In the genomic region with DNA sequence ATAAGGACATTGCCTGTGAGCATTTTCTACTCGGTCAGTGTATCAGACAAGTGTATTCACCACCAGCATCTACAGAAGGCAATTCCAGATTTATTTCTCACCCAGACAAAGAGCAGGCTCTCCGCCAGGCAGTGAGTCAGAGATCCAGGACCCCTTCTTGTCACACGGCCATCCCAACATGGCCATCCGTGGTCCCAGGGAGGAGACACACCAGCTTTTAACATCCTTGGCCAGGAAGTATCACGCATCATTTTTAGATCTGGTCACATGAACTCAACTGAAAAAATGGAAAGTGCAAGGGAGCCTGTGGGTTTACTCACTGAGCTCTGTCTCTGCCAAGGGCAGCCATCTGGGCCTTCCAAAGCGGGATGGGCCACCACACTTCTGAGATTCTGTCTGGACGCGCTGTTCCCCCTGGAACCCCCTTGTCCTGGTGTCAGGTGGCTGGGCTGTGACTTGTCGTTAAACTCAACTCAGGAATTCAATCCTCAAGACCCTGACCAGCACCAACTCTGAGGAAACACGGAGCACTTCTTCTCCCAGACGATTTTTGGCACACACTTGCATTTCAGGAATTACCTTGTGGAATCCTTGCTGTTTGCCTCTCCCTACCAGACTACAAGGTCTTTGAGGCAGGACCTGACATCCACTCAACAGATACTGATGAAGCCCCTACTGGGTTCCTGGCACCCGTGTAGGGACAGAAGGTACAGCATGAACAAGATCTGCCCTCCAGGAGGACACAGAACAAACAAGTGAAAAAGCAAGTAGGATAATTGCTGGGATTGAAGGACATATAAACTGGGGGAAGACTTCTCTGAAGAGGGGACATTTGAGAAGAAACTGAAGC, we compare ENCODE assay signal across 19 cellular contexts.
"Had no signal": no experiment of that assay in that cellular context is flagged by ENCODE, and none has a peak within 500 bp of the region (broad histone marks: within the 10 kb centered on the region; RNA-seq: fewer than 3 reads in every experiment).

No MANE protein-coding gene starts in this region.

- DNase-seq: activated B cell treated with CpG ODN at 0.5 μM for 24 hours; activated CD4-positive, alpha-beta T cell treated with anti-CD3 and anti-CD28 coated beads for 48 hours; activated CD8-positive, alpha-beta memory T cell treated with anti-CD3 and anti-CD28 coated beads for 24 hours; activated naive CD8-positive, alpha-beta T cell treated with anti-CD3 and anti-CD28 coated beads for 36 hours; brain microvascular endothelial cell; effector memory CD4-positive, alpha-beta T cell; foreskin melanocyte; immature natural killer cell; mesenchymal stem cell; occipital lobe; stimulated activated naive CD8-positive, alpha-beta T cell treated with anti-CD3 and anti-CD28 coated beads, Interleukin-15, amount 100 ng/mL, for 72 hours had no signal

- H3K27me3 ChIP-seq: right atrium auricular region had no signal

- H3K36me3 ChIP-seq: brain microvascular endothelial cell, right atrium auricular region had no signal

- H3K27ac Mint-ChIP-seq: activated B cell treated with CpG ODN at 0.5 μM for 24 hours; activated naive CD8-positive, alpha-beta T cell treated with anti-CD3 and anti-CD28 coated beads for 36 hours; activated T-helper 1 cell treated with anti-CD3 and anti-CD28 coated beads, Interleukin-12 subunit alpha, Interleukin-12 subunit beta, Interleukin-2, Interleukin-4 antibody, amounts not matched to agents 30 ng/mL and 10 ng/mL and 1 ng/mL, durations not matched to agents 14 hours and 24 hours and 36 hours; dendritic cell treated with granulocyte-macrophage colony-stimulating factor and Interleukin-4, amounts not matched to agents 40 ng/mL and 50 ng/mL, for 4 days; immature natural killer cell; nephron; progenitor cell of endocrine pancreas; stimulated activated naive CD8-positive, alpha-beta T cell treated with anti-CD3 and anti-CD28 coated beads, Interleukin-15, amount 100 ng/mL, for 72 hours; T-helper 2 cell treated with Interferon-gamma antibody and Interleukin-4, amounts not matched to agents 5 μg/mL and 100 μg/mL, for 36 hours; type B pancreatic cell had no signal

- H3K4me1 Mint-ChIP-seq: activated B cell treated with CpG ODN at 0.5 μM for 24 hours; activated naive CD8-positive, alpha-beta T cell treated with anti-CD3 and anti-CD28 coated beads for 36 hours; stimulated activated naive CD8-positive, alpha-beta T cell treated with anti-CD3 and anti-CD28 coated beads, Interleukin-15, amount 100 ng/mL, for 72 hours had no signal

- H3K4me3 Mint-ChIP-seq: activated B cell treated with CpG ODN at 0.5 μM for 24 hours; activated naive CD8-positive, alpha-beta T cell treated with anti-CD3 and anti-CD28 coated beads for 36 hours; activated T-helper 1 cell treated with anti-CD3 and anti-CD28 coated beads, Interleukin-12 subunit alpha, Interleukin-12 subunit beta, Interleukin-2, Interleukin-4 antibody, amounts not matched to agents 30 ng/mL and 10 ng/mL and 1 ng/mL, durations not matched to agents 14 hours and 24 hours and 36 hours; dendritic cell treated with granulocyte-macrophage colony-stimulating factor and Interleukin-4, amounts not matched to agents 40 ng/mL and 50 ng/mL, for 4 days; immature natural killer cell; nephron; stimulated activated naive CD8-positive, alpha-beta T cell treated with anti-CD3 and anti-CD28 coated beads, Interleukin-15, amount 100 ng/mL, for 72 hours; T-helper 2 cell treated with Interferon-gamma antibody and Interleukin-4, amounts not matched to agents 5 μg/mL and 100 μg/mL, for 36 hours; type B pancreatic cell had no signal

- H3K4me3 ChIP-seq: right atrium auricular region, skin epidermis had no signal

- H3K36me3 Mint-ChIP-seq: activated naive CD8-positive, alpha-beta T cell treated with anti-CD3 and anti-CD28 coated beads for 36 hours; immature natural killer cell; type B pancreatic cell had no signal

- H3K9me3 Mint-ChIP-seq: activated naive CD8-positive, alpha-beta T cell treated with anti-CD3 and anti-CD28 coated beads for 36 hours; activated T-helper 1 cell treated with anti-CD3 and anti-CD28 coated beads, Interleukin-12 subunit alpha, Interleukin-12 subunit beta, Interleukin-2, Interleukin-4 antibody, amounts not matched to agents 30 ng/mL and 10 ng/mL and 1 ng/mL, durations not matched to agents 14 hours and 24 hours and 36 hours had no signal
